Comparison of ENCODE assay signal across 1 cellular context in the genomic region with DNA sequence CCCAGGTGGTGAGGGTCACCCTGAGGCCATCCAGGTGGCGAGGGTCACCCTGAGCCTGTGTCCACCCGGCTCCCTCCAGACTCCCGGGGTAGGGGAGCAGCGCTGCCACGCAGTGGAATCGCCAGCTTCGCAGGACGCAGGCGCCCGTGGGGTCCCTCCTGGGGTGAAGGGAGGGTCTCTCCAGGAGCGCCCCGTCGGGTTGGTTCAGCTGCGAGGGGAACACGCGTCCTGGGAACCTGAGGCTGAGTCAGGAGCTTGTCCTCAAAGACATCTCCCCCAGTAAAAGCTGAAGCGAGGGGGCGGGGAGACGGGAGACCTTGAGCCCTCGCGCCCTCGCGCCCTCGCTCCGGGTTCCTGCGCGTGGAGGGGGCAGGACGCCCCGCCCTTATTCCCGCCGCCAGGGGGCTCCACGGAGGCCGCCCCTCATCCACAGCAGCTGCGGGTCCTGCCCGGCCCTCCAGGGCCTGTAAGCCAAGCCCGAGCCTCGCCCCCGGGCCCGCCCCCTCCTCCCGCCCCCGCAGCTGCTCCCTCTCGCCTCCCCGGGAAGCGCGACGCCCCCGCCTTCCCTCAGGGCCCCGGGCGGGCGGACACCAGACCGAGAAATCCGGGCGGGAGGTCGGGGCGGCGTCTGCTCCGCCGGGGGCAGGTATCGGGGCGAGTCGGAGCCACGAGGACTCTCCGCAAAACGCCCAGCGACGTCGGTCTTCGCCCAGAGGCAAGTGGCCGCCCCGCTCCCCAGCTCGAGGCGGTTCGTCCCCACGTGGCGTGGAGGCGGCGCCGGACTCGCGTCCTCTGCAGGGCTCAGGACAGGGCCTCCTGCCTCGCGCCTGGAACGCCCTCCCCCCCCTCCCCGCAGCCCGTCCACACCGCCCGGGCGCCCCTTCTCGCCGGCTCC.
TF ChIP-seq lines count a peak whose summit lies in the region.

No MANE protein-coding gene starts in this region.

TF ChIP-seq in WTC11, 78 proteins besides CTCF, POLR2A, EP300 and RAD21 (continued from another document):
- TF ChIP-seq, protein P1, sequence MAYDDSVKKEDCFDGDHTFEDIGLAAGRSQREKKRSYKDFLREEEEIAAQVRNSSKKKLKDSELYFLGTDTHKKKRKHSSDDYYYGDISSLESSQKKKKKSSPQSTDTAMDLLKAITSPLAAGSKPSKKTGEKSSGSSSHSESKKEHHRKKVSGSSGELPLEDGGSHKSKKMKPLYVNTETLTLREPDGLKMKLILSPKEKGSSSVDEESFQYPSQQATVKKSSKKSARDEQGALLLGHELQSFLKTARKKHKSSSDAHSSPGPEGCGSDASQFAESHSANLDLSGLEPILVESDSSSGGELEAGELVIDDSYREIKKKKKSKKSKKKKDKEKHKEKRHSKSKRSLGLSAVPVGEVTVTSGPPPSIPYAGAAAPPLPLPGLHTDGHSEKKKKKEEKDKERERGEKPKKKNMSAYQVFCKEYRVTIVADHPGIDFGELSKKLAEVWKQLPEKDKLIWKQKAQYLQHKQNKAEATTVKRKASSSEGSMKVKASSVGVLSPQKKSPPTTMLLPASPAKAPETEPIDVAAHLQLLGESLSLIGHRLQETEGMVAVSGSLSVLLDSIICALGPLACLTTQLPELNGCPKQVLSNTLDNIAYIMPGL (CRISPR knock-in tag; IDR thresholded peaks at IDR 0.05), result peak; percentile 32; the same call in 1 of the 2 replicates
- 0 out of 2 replicates have a peak, but pooled peaks have one; percentile 53 for TF ChIP-seq FOXP4 (CRISPR knock-in tag; IDR thresholded peaks at IDR 0.05)
- no peak for TF ChIP-seq ZNF425 (CRISPR knock-in tag; conservative IDR thresholded peaks at IDR 0.05)
- TF ChIP-seq ZNF232 (CRISPR knock-in tag; IDR thresholded peaks at IDR 0.05), result no peak
- no peak for TF ChIP-seq ZBTB43 (CRISPR knock-in tag; IDR thresholded peaks at IDR 0.05)
- TF ChIP-seq, protein P2, sequence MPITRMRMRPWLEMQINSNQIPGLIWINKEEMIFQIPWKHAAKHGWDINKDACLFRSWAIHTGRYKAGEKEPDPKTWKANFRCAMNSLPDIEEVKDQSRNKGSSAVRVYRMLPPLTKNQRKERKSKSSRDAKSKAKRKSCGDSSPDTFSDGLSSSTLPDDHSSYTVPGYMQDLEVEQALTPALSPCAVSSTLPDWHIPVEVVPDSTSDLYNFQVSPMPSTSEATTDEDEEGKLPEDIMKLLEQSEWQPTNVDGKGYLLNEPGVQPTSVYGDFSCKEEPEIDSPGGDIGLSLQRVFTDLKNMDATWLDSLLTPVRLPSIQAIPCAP (CRISPR knock-in tag; IDR thresholded peaks at IDR 0.05), result peak; percentile 45; the same call in 1 of the 2 replicates
